19 cellular contexts compared by ENCODE assay signal in the genomic region with DNA sequence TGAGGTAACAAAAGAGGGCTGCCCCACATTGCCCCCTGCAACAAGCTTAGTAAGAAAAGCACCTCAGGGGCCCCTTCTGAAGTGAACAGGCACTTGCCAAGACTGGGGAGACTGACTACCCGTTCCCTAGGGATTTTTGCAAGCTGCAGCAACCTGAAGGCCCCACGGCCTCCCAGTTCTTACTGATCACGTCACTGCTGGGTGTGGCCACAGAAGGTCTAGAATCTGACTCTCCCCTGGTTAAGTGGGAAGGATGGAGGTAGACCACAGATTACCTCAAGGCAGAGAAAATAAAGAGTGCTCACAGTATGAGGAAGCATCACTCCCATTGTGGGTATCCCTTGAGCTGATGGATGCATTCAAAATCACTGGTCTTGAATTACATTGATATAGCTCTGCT.
"Had no signal": no experiment of that assay in that cellular context is flagged by ENCODE, and none has a peak within 500 bp of the region (broad histone marks: within the 10 kb centered on the region; RNA-seq: fewer than 3 reads in every experiment).

No MANE protein-coding gene starts in this region.

- DNase-seq: activated CD4-positive, alpha-beta T cell treated with anti-CD3 and anti-CD28 coated beads, Interleukin-2, amount 50 U/mL, for 1 hour; activated CD8-positive, alpha-beta memory T cell treated with anti-CD3 and anti-CD28 coated beads for 24 hours; activated CD8-positive, alpha-beta memory T cell treated with anti-CD3 and anti-CD28 coated beads, Interleukin-2, amount 50 U/mL, for 48 hours; activated effector memory CD4-positive, alpha-beta T cell treated with Interleukin-2 at 50 U/mL for 16 hours; activated naive CD4-positive, alpha-beta T cell treated with anti-CD3 and anti-CD28 coated beads, Interleukin-2, amount 50 U/mL, for 16 hours; activated T-cell treated with anti-CD3 and anti-CD28 coated beads, Interleukin-2, amount 50 U/mL, for 48 hours; dermis blood vessel endothelial cell; effector memory CD8-positive, alpha-beta T cell; immature natural killer cell; left ventricle myocardium superior; stimulated activated CD4-positive, alpha-beta T cell treated with anti-CD3 and anti-CD28 coated beads, Interleukin-12 subunit alpha, Interleukin-12 subunit beta, amount 100 ng/mL, for 4 hours; stimulated activated CD4-positive, alpha-beta T cell treated with anti-CD3 and anti-CD28 coated beads, Interleukin-1b, Interleukin-23, amount 100 ng/mL, for 48 hours; stimulated activated naive CD8-positive, alpha-beta T cell treated with anti-CD3 and anti-CD28 coated beads, Interleukin-15, amount 100 ng/mL, for 72 hours had no signal

- H3K9me3 Mint-ChIP-seq: effector memory CD8-positive, alpha-beta T cell; immature natural killer cell; stimulated activated naive CD8-positive, alpha-beta T cell treated with anti-CD3 and anti-CD28 coated beads, Interleukin-15, amount 100 ng/mL, for 72 hours; T-helper 2 cell treated with Interferon-gamma antibody and Interleukin-4, amounts not matched to agents 5 μg/mL and 100 μg/mL, for 36 hours had no signal

- H3K27me3 Mint-ChIP-seq: progenitor cell of endocrine pancreas had no signal

- H3K27ac Mint-ChIP-seq: effector memory CD8-positive, alpha-beta T cell; immature natural killer cell; neural progenitor cell; progenitor cell of endocrine pancreas; stimulated activated naive CD8-positive, alpha-beta T cell treated with anti-CD3 and anti-CD28 coated beads, Interleukin-15, amount 100 ng/mL, for 72 hours; T-helper 2 cell treated with Interferon-gamma antibody and Interleukin-4, amounts not matched to agents 5 μg/mL and 100 μg/mL, for 36 hours had no signal

- H3K27me3 ChIP-seq: neural progenitor cell, suprapubic skin, vagina had no signal

- H3K4me3 Mint-ChIP-seq: effector memory CD8-positive, alpha-beta T cell; immature natural killer cell; neural progenitor cell; stimulated activated naive CD8-positive, alpha-beta T cell treated with anti-CD3 and anti-CD28 coated beads, Interleukin-15, amount 100 ng/mL, for 72 hours; T-helper 2 cell treated with Interferon-gamma antibody and Interleukin-4, amounts not matched to agents 5 μg/mL and 100 μg/mL, for 36 hours had no signal

- H3K9me3 ChIP-seq: suprapubic skin, vagina had no signal

- H3K4me1 ChIP-seq: neural progenitor cell, suprapubic skin, vagina had no signal

- H3K36me3 Mint-ChIP-seq: immature natural killer cell, neural progenitor cell had no signal

- H3K4me3 ChIP-seq: neural progenitor cell, suprapubic skin, vagina had no signal

- H3K4me1 Mint-ChIP-seq: immature natural killer cell; stimulated activated naive CD8-positive, alpha-beta T cell treated with anti-CD3 and anti-CD28 coated beads, Interleukin-15, amount 100 ng/mL, for 72 hours had no signal

- H3K36me3 ChIP-seq: neural progenitor cell, suprapubic skin, vagina had no signal

- ATAC-seq: activated CD4-positive, CD25-positive, alpha-beta regulatory T cell treated with anti-CD3 and anti-CD28 coated beads, Interleukin-2, amount 50 U/mL, for 24 hours; effector memory CD8-positive, alpha-beta T cell; left ventricle myocardium superior; stimulated activated naive CD8-positive, alpha-beta T cell treated with anti-CD3 and anti-CD28 coated beads, Interleukin-15, amount 100 ng/mL, for 72 hours had no signal

- H3K27ac ChIP-seq: neural progenitor cell, suprapubic skin, vagina had no signal
